8 cellular contexts compared by ENCODE assay signal in genomic region chr9:109441296-109441695, GRCh38. TPM values are rescaled to one million over a fixed set of nuclear protein-coding genes. Genes with fewer than 3 reads are reported as not detected.
A peak's percentile ranks its signal among the peaks of the same experiment; 100 is the strongest.
DNase-seq lines count a peak whose midpoint lies in the region; ATAC-seq and TF ChIP-seq lines count a peak whose summit lies in the region.

No MANE protein-coding gene starts in this region.

- peak; percentile 22 for DNase-seq in ACHN
- DNase-seq in GM23248 = peak; percentile 14
- DNase-seq in kidney epithelial cell (ENCODE audit: low read depth) = no peak
- no peak for DNase-seq in 8988T
- no peak for DNase-seq in ecto neural progenitor cell (ENCODE audit: low spot score)

- 52% methylated on average over 3 of the region's 3 CpGs for WGBS in GM23248 (ENCODE audit: low coverage in 1 of 2, low lambda C conversion rate in 2 of 2, missing lambda C conversion rate in 2 of 2), 2 experiments

- no peaks in the 10 kb centered on the region for H3K27me3 ChIP-seq in GM23248 (replicated peaks; ENCODE audit: insufficient read depth)
- no peaks in the 10 kb centered on the region for H3K27me3 ChIP-seq in kidney epithelial cell (ENCODE audit: control insufficient read depth, insufficient read depth, low read length)

- H3K4me3 ChIP-seq in GM23248 (no peak overlapping the region), kidney epithelial cell (ENCODE audit: low read depth, low read length) (no peak overlapping the region)

- H3K36me3 ChIP-seq in GM23248 (ENCODE audit: low read depth) (no peaks in the 10 kb centered on the region), kidney epithelial cell (ENCODE audit: control insufficient read depth, insufficient read depth, low read length) (peaks cover 3% of the 10 kb centered on the region)

- H3K4me2 ChIP-seq in GM23248 (ENCODE audit: unreplicated experiment) = no peak overlapping the region

- H3F3A ChIP-seq in GM23248 (ENCODE audit: insufficient read depth) = no peaks in the 10 kb centered on the region

- no peaks in the 10 kb centered on the region for H4K20me1 ChIP-seq in GM23248 (ENCODE audit: insufficient read depth)

- no peak overlapping the region for H3K9ac ChIP-seq in GM23248

- no peak overlapping the region for H2AFZ ChIP-seq in GM23248

- H3K27ac ChIP-seq in GM23248 (no peak overlapping the region), VCaP (peak overlapping the region; percentile 26)

- TF ChIP-seq CTCF in VCaP (conservative IDR thresholded peaks at IDR 0.05) = no peak
- peak; percentile 34 for TF ChIP-seq CTCF in kidney epithelial cell (IDR thresholded peaks at IDR 0.05; ENCODE audit: insufficient read depth, low read length, poor library complexity, severe bottlenecking)

- no peaks in the 10 kb centered on the region for H3K9me2 ChIP-seq in GM23248 (ENCODE audit: insufficient read depth)

- ATAC-seq in GM18498 (IDR thresholded peaks at IDR 0.05; ENCODE audit: unreplicated experiment) (no peak), GM21576 (IDR thresholded peaks at IDR 0.05; ENCODE audit: unreplicated experiment) (no peak)

- no peaks in the 10 kb centered on the region for H3K4me1 ChIP-seq in GM23248 (ENCODE audit: insufficient read depth)

- no peaks in the 10 kb centered on the region for H3K9me3 ChIP-seq in GM23248 (ENCODE audit: low read depth)

- in situ Hi-C loops in ACHN (cut with HindIII; ENCODE audit: low pct_ligation_motif_present, low pct_unique_long_range_greater_than_20kb, low sequenced_read_pairs) = no loop called here
- in situ Hi-C loops in GM23248 (cut with MboI) = no loop called here

- no peaks in the 10 kb centered on the region for H3K79me2 ChIP-seq in GM23248 (ENCODE audit: insufficient read depth)

RNA-seq across cellular contexts. Expression of gene PTPN3, which starts 56.8 kb away (rescaled TPM):
- total RNA-seq in GM23248 (2014; rRNA removed; shearing (Covaris generic)) = 0.51 and 1.3 TPM in 2 replicates
- 0.86 and 0.90 TPM in 2 replicates for polyA plus RNA-seq in GM23248 (2016; fragmentation: Nextera tagmentation; extraction: Ambion mirVana)
- total RNA-seq in kidney epithelial cell = 29.6 and 33.6 TPM in 2 replicates

Comparison
In these comparisons a context has a peak if more than half of its experiments do, and no peak if none do; other contexts are left out.
1. DNase-seq: peak in ACHN (single experiment) and GM23248 (single experiment); none in kidney epithelial cell (single experiment), 8988T (single experiment) and ecto neural progenitor cell (single experiment).
2. RNA of gene PTPN3, which starts 56.8 kb away (total RNA-seq): 29.6 to 33.6 TPM in kidney epithelial cell; 0.51 to 1.3 TPM in GM23248; every median in the first group is over 10 times any median in the second.